17 cellular contexts compared by ENCODE assay signal in genomic region chr6:12047304-12047703, GRCh38. TPM values are rescaled to one million over a fixed set of nuclear protein-coding genes. Genes with fewer than 3 reads are reported as not detected.
A peak's percentile ranks its signal among the peaks of the same experiment; 100 is the strongest.
DNase-seq lines count a peak whose midpoint lies in the region; ATAC-seq, FAIRE-seq and TF ChIP-seq lines count a peak whose summit lies in the region.
"Had no signal": no experiment of that assay in that cellular context is flagged by ENCODE, and none has a peak within 500 bp of the region (broad histone marks: within the 10 kb centered on the region; RNA-seq: fewer than 3 reads in every experiment).

No MANE protein-coding gene starts in this region.

- ATAC-seq in naive thymus-derived CD4-positive, alpha-beta T cell = no peak
- no peak for ATAC-seq in HG02852 (IDR thresholded peaks at IDR 0.05; ENCODE audit: unreplicated experiment)

- peaks cover 0 to 30% (median 10%) of the 10 kb centered on the region in 5 donors for H3K36me3 Mint-ChIP-seq in naive thymus-derived CD4-positive, alpha-beta T cell

- H3K27ac ChIP-seq in Peyer's patch = peak overlapping the region in 2 of 4 donors; percentile 18 to 68
- no peak overlapping the region for H3K27ac ChIP-seq in naive thymus-derived CD4-positive, alpha-beta T cell (ENCODE audit: low read depth, low read length)
- H3K27ac ChIP-seq: skin epidermis, thoracic aorta had no signal

- H3K9me3 ChIP-seq in Peyer's patch = no peaks in the 10 kb centered on the region
- H3K9me3 ChIP-seq in naive thymus-derived CD4-positive, alpha-beta T cell (ENCODE audit: control insufficient read depth in 2 of 3, low read length in 3 of 3) = no peaks in the 10 kb centered on the region
- H3K9me3 ChIP-seq: esophagus squamous epithelium, HAP-1, thoracic aorta had no signal

- CTCF ChIA-PET in naive thymus-derived CD4-positive, alpha-beta T cell (lab: Charles Lee) = interaction anchor here (1.2 kb wide), 1 partner anchor 9 kb away, joined by 3 read pairs; no protein-coding TSS in a partner anchor

- H3K4me1 ChIP-seq in Peyer's patch = peaks cover 0 to 18% (median 4%) of the 10 kb centered on the region in 4 donors
- peaks cover 6 to 17% of the 10 kb centered on the region in 2 donors for H3K4me1 ChIP-seq in naive thymus-derived CD4-positive, alpha-beta T cell (ENCODE audit: control insufficient read depth in 2 of 2, insufficient read depth in 2 of 2, low read length in 2 of 2)

- no peak for TF ChIP-seq POLR2A in Peyer's patch (IDR thresholded peaks at IDR 0.05)

- no peaks in the 10 kb centered on the region for H3K27me3 ChIP-seq in Peyer's patch
- peaks cover 0 to 3% of the 10 kb centered on the region in 2 donors for H3K27me3 ChIP-seq in naive thymus-derived CD4-positive, alpha-beta T cell (ENCODE audit: control insufficient read depth in 2 of 2, insufficient read depth in 2 of 2, low read length in 2 of 2)
- H3K27me3 ChIP-seq: esophagus squamous epithelium had no signal

- H3K27ac Mint-ChIP-seq in naive thymus-derived CD4-positive, alpha-beta T cell = peak overlapping the region in 8 of 9 donors; percentile 3 to 81 (median 29)

- peaks cover 0 to 3% (median 0%) of the 10 kb centered on the region in 11 donors for H3K9me3 Mint-ChIP-seq in naive thymus-derived CD4-positive, alpha-beta T cell
- H3K9me3 Mint-ChIP-seq: CD8-positive, alpha-beta memory T cell had no signal

- peaks cover 35 to 84% (median 70%) of the 10 kb centered on the region in 7 donors for H3K4me1 Mint-ChIP-seq in naive thymus-derived CD4-positive, alpha-beta T cell

- FAIRE-seq in GM18507 (lab: Jason Lieb, UNC) = peak; percentile 86
- FAIRE-seq: colon had no signal

- TF ChIP-seq CTCF in Peyer's patch (IDR thresholded peaks at IDR 0.05) = no peak

- intact Hi-C loops in naive thymus-derived CD4-positive, alpha-beta T cell (cut with micrococcal nuclease) = no loop called here

- DNase-seq in GM18507 (ENCODE audit: extremely low spot score, insufficient read length, low read depth) (no peak), Peyer's patch (peak in 2 of 3 donors; percentile 74 to 80), SW 1271 (lab: John Stamatoyannopoulos, UW) (no peak), NCI-H187 treated with DMSO at 0.1 percent for 48 hours (lab: John Stamatoyannopoulos, UW) (no peak)
- DNase-seq in naive thymus-derived CD4-positive, alpha-beta T cell = no peak
- DNase-seq: amniotic stem cell; CD8-positive, alpha-beta memory T cell; esophagus squamous epithelium; GF-D8; hippocampal formation; MM.1S had no signal

- H3K4me3 Mint-ChIP-seq in naive thymus-derived CD4-positive, alpha-beta T cell = peak overlapping the region in 1 of 10 donors; percentile 29

- POLR2A ChIA-PET in naive thymus-derived CD4-positive, alpha-beta T cell (lab: Charles Lee) = interaction anchor here (0.9 to 1.3 kb wide), 2 partner anchors 28 to 320 kb away, joined by 3 read pairs; no protein-coding TSS in a partner anchor

- H3K4me3 ChIP-seq in GM08714 (ENCODE audit: low read length) (peak overlapping the region; percentile 35; the same call in 1 of the 2 replicates), Peyer's patch (peak overlapping the region in 1 of 4 donors; percentile 18)
- H3K4me3 ChIP-seq in naive thymus-derived CD4-positive, alpha-beta T cell (ENCODE audit: low read length) = no peak overlapping the region
- H3K4me3 ChIP-seq: esophagus squamous epithelium, HAP-1, skin epidermis, thoracic aorta had no signal

- H3K27me3 Mint-ChIP-seq in naive thymus-derived CD4-positive, alpha-beta T cell = no peaks in the 10 kb centered on the region
- H3K27me3 Mint-ChIP-seq: CD8-positive, alpha-beta memory T cell had no signal

- no peaks in the 10 kb centered on the region for H3K36me3 ChIP-seq in Peyer's patch
- no peaks in the 10 kb centered on the region for H3K36me3 ChIP-seq in naive thymus-derived CD4-positive, alpha-beta T cell (ENCODE audit: control insufficient read depth in 2 of 3, insufficient read depth in 3 of 3, low read length in 3 of 3)
- H3K36me3 ChIP-seq: esophagus squamous epithelium, HAP-1, thoracic aorta had no signal

RNA-seq across cellular contexts. Expression of gene HIVEP1, which starts 35.2 kb away (rescaled TPM):
- 10 to 100 TPM; 26.8 to 69.3 (median 38.8) TPM for total RNA-seq in Peyer's patch
- 10 to 100 TPM; 29.2 to 86.1 (median 38.2) TPM for total RNA-seq in naive thymus-derived CD4-positive, alpha-beta T cell
- polyA plus RNA-seq in naive thymus-derived CD4-positive, alpha-beta T cell = 10 to 100 TPM; 13.2 to 16.6 TPM

Comparison
In these comparisons a context has a peak if more than half of its experiments do, and no peak if none do; other contexts are left out.
1. DNase-seq: peak in Peyer's patch (2 of 3); none in GM18507 (single experiment), naive thymus-derived CD4-positive, alpha-beta T cell (0 of 9), SW 1271 (0 of 2) and NCI-H187 treated with DMSO at 0.1 percent for 48 hours (single experiment).